ENCODE assay signal across 7 cellular contexts in the genomic region with DNA sequence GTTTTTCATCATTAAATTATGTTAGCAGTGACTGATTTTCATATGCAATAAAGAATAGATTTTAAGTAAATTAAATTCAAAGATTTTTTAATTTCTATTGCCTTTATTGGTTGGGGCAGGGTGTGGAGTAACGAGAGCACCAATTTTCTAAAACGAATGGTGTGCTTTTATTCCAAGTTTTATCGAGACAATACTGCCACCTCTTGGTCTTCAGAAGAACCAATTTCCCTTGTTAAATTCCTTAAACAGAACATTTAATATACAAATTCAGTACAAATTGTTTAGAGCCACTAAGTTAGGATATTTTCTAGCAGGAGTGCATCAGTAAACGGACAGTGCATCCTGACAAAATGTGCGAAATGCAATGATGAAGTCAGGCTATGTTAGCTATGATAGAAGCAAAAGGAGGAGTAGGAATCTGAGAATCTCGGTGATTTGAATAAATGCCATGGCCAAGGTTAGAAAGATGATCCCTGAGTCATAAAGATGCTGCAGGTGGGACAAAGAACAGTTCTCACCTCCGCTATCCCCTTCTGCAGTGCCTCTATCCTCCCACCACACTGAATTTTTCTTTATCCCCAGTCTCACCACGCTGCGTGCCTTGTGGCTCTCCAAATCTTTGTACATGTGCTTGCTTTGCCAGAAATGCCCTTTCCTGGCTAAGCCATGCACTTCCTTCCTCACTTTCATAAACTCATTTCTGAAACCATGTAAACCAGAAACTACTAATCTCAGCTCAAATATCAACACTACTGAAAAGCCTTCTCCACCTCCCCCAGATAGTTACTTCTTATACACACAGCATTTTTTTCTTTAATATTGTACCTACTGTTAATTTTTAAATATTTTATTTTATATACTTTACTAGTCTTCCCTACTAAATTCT. TPM values are rescaled to one million over a fixed set of nuclear protein-coding genes. Genes with fewer than 3 reads are reported as not detected.
DNase-seq lines count a peak whose midpoint lies in the region; ATAC-seq and TF ChIP-seq lines count a peak whose summit lies in the region.

No MANE protein-coding gene starts in this region.

- H4K20me1 ChIP-seq in MM.1S (ENCODE audit: insufficient read depth, low read length): no peaks in the 10 kb centered on the region

- peak overlapping the region; percentile 38 for H3K9ac ChIP-seq in MM.1S (ENCODE audit: low read length)

- no peaks in the 10 kb centered on the region for H3K36me3 ChIP-seq in MM.1S (replicated peaks; ENCODE audit: insufficient read depth, low read length)
- no peaks in the 10 kb centered on the region for H3K36me3 ChIP-seq in effector memory CD4-positive, alpha-beta T cell (ENCODE audit: control insufficient read depth, insufficient read depth, low read length)

- peak overlapping the region; percentile 58 for H3K4me3 ChIP-seq in MM.1S (ENCODE audit: low read length)
- H3K4me3 ChIP-seq in effector memory CD4-positive, alpha-beta T cell (ENCODE audit: insufficient read depth, low read depth, low read length, poor library complexity, severe bottlenecking): no peak overlapping the region

- no peaks in the 10 kb centered on the region for H3K27me3 ChIP-seq in MM.1S (replicated peaks; ENCODE audit: insufficient read depth, low read length)
- H3K27me3 ChIP-seq in effector memory CD4-positive, alpha-beta T cell (replicated peaks; ENCODE audit: control insufficient read depth, insufficient read depth, low read length, poor library complexity, severe bottlenecking): no peaks in the 10 kb centered on the region

- peak overlapping the region; percentile 90 for H3K4me2 ChIP-seq in MM.1S (ENCODE audit: low read depth, low read length)

- TF ChIP-seq CTCF in MM.1S (IDR thresholded peaks at IDR 0.05; ENCODE audit: low read length) (peak; percentile 83), WTC11 (IDR thresholded peaks at IDR 0.05) (peak; percentile 14; the same call in 1 of the 2 replicates), type B pancreatic cell (conservative IDR thresholded peaks at IDR 0.05) (peak; percentile 79)

- no peak overlapping the region for H3K4me3 Mint-ChIP-seq in WTC11
- H3K4me3 Mint-ChIP-seq in immature natural killer cell: no peak overlapping the region
- no peak overlapping the region for H3K4me3 Mint-ChIP-seq in type B pancreatic cell

- H3K9me2 ChIP-seq in MM.1S (replicated peaks; ENCODE audit: insufficient read depth, low read length): no peaks in the 10 kb centered on the region

- H3F3A ChIP-seq in MM.1S (ENCODE audit: insufficient read depth, low read length): peaks cover 9% of the 10 kb centered on the region

- H3K79me2 ChIP-seq in MM.1S (ENCODE audit: low read length): no peaks in the 10 kb centered on the region

- H3K9me3 Mint-ChIP-seq in WTC11 (no peaks in the 10 kb centered on the region), immature natural killer cell (no peaks in the 10 kb centered on the region), type B pancreatic cell (peaks cover 3% of the 10 kb centered on the region)

- ATAC-seq in WTC11: no peak

- H3K4me1 Mint-ChIP-seq in WTC11: no peaks in the 10 kb centered on the region
- H3K4me1 Mint-ChIP-seq in immature natural killer cell: no peaks in the 10 kb centered on the region
- H3K4me1 Mint-ChIP-seq in type B pancreatic cell (ENCODE audit: unreplicated experiment): peaks cover 3% of the 10 kb centered on the region

- peak overlapping the region; percentile 61 for H2AFZ ChIP-seq in MM.1S (ENCODE audit: low read length)

- no peak overlapping the region; the same call in 1 of the 2 replicates for H3K27ac Mint-ChIP-seq in WTC11
- no peak overlapping the region for H3K27ac Mint-ChIP-seq in immature natural killer cell
- no peak overlapping the region for H3K27ac Mint-ChIP-seq in type B pancreatic cell

- peak; percentile 29 for DNase-seq in GF-D8 (lab: John Stamatoyannopoulos, UW)
- peak; percentile 82 for DNase-seq in MM.1S
- DNase-seq in WTC11 (ENCODE audit: low spot score): no peak
- DNase-seq in immature natural killer cell: peak in 2 of 3 donors; percentile 12 to 25
- DNase-seq in type B pancreatic cell (ENCODE audit: extremely low spot score, unreplicated experiment): no peak
- no peak for DNase-seq in effector memory CD4-positive, alpha-beta T cell
- DNase-seq in occipital lobe (lab: John Stamatoyannopoulos, UW): no peak

- peak overlapping the region; percentile 60; the same call in 1 of the 2 replicates for H3K27ac ChIP-seq in MM.1S (ENCODE audit: low read length)
- H3K27ac ChIP-seq in effector memory CD4-positive, alpha-beta T cell (ENCODE audit: insufficient read depth, low read length, poor library complexity, severe bottlenecking): no peak overlapping the region

- no peaks in the 10 kb centered on the region for H3K9me3 ChIP-seq in MM.1S (replicated peaks; ENCODE audit: insufficient read depth, low read length)
- H3K9me3 ChIP-seq in effector memory CD4-positive, alpha-beta T cell (ENCODE audit: control insufficient read depth, low read length): no peaks in the 10 kb centered on the region

- CTCF ChIA-PET in WTC11 (lab: Charles Lee): interaction anchor here (1.0 to 1.5 kb wide), 2 partner anchors 230 to 321 kb away, joined by 3 to 5 read pairs; no protein-coding TSS in a partner anchor

- POLR2A ChIA-PET in WTC11 (lab: Charles Lee): no interaction called here

- H3K36me3 Mint-ChIP-seq in WTC11 (peaks cover 57% of the 10 kb centered on the region), immature natural killer cell (peaks cover 0 to 3% (median 0%) of the 10 kb centered on the region in 3 donors), type B pancreatic cell (peaks cover 52% of the 10 kb centered on the region)

- H3K27me3 Mint-ChIP-seq in WTC11 (ENCODE audit: low read depth) (no peaks in the 10 kb centered on the region), immature natural killer cell (ENCODE audit: low read depth in 3 of 3) (peaks cover 2% of the 10 kb centered on the region in 3 donors), type B pancreatic cell (no peaks in the 10 kb centered on the region)

- H3K4me1 ChIP-seq in MM.1S (ENCODE audit: low read length): peaks cover 11% of the 10 kb centered on the region
- H3K4me1 ChIP-seq in effector memory CD4-positive, alpha-beta T cell (ENCODE audit: control insufficient read depth, insufficient read depth, low read length, poor library complexity, severe bottlenecking): peaks cover 2% of the 10 kb centered on the region

TF ChIP-seq in WTC11, 78 proteins besides CTCF, POLR2A, EP300 and RAD21 (continues in another document):
- TF ChIP-seq FOXK1 (CRISPR knock-in tag; IDR thresholded peaks at IDR 0.05) (no peak), ZNF138 (CRISPR knock-in tag; conservative IDR thresholded peaks at IDR 0.05) (no peak)
- TF ChIP-seq, protein P1, sequence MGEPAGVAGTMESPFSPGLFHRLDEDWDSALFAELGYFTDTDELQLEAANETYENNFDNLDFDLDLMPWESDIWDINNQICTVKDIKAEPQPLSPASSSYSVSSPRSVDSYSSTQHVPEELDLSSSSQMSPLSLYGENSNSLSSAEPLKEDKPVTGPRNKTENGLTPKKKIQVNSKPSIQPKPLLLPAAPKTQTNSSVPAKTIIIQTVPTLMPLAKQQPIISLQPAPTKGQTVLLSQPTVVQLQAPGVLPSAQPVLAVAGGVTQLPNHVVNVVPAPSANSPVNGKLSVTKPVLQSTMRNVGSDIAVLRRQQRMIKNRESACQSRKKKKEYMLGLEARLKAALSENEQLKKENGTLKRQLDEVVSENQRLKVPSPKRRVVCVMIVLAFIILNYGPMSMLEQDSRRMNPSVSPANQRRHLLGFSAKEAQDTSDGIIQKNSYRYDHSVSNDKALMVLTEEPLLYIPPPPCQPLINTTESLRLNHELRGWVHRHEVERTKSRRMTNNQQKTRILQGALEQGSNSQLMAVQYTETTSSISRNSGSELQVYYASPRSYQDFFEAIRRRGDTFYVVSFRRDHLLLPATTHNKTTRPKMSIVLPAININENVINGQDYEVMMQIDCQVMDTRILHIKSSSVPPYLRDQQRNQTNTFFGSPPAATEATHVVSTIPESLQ (CRISPR knock-in tag; IDR thresholded peaks at IDR 0.05): no peak
- TF ChIP-seq, protein P2, sequence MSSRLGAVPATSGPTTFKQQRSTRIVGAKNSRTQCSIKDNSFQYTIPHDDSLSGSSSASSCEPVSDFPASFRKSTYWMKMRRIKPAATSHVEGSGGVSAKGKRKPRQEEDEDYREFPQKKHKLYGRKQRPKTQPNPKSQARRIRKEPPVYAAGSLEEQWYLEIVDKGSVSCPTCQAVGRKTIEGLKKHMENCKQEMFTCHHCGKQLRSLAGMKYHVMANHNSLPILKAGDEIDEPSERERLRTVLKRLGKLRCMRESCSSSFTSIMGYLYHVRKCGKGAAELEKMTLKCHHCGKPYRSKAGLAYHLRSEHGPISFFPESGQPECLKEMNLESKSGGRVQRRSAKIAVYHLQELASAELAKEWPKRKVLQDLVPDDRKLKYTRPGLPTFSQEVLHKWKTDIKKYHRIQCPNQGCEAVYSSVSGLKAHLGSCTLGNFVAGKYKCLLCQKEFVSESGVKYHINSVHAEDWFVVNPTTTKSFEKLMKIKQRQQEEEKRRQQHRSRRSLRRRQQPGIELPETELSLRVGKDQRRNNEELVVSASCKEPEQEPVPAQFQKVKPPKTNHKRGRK (CRISPR knock-in tag; IDR thresholded peaks at IDR 0.05; ENCODE audit: borderline replicate concordance): no peak
- TF ChIP-seq, protein P3, sequence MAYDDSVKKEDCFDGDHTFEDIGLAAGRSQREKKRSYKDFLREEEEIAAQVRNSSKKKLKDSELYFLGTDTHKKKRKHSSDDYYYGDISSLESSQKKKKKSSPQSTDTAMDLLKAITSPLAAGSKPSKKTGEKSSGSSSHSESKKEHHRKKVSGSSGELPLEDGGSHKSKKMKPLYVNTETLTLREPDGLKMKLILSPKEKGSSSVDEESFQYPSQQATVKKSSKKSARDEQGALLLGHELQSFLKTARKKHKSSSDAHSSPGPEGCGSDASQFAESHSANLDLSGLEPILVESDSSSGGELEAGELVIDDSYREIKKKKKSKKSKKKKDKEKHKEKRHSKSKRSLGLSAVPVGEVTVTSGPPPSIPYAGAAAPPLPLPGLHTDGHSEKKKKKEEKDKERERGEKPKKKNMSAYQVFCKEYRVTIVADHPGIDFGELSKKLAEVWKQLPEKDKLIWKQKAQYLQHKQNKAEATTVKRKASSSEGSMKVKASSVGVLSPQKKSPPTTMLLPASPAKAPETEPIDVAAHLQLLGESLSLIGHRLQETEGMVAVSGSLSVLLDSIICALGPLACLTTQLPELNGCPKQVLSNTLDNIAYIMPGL (CRISPR knock-in tag; IDR thresholded peaks at IDR 0.05): no peak
- TF ChIP-seq, protein P4, sequence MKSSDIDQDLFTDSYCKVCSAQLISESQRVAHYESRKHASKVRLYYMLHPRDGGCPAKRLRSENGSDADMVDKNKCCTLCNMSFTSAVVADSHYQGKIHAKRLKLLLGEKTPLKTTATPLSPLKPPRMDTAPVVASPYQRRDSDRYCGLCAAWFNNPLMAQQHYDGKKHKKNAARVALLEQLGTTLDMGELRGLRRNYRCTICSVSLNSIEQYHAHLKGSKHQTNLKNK (CRISPR knock-in tag; IDR thresholded peaks at IDR 0.05): no peak

RNA-seq across cellular contexts. Expression of a gene that starts 31.9 kb away (rescaled TPM):
- total RNA-seq in WTC11 (2021) (1.6 to 2.1 TPM (median 2.0 TPM) in 3 replicates), type B pancreatic cell (ENCODE audit: low replicate concordance) (2.4 and 3.2 TPM in 2 replicates), occipital lobe (6.7 TPM)
- 1 to 10 TPM in 1 of 3 donors, under 1 TPM in 1, not detected in 1; 0.43 to 1.2 TPM for polyA plus RNA-seq in immature natural killer cell

Comparison
In these comparisons a context has a peak if more than half of its experiments do, and no peak if none do; other contexts are left out.
1. DNase-seq: peak in GF-D8 (single experiment), MM.1S (single experiment) and immature natural killer cell (2 of 3); none in WTC11 (single experiment), type B pancreatic cell (single experiment), effector memory CD4-positive, alpha-beta T cell (0 of 3) and occipital lobe (single experiment).
2. CTCF ChIP-seq: peak in every context shown above with its lines; median percentile 83 in MM.1S; 79 in type B pancreatic cell; 14 in WTC11.